Comparison of ENCODE assay signal across 1 cellular context in genomic region chr7:138328215-138328614, GRCh38.
TF ChIP-seq lines count a peak whose summit lies in the region.

No MANE protein-coding gene starts in this region.

TF ChIP-seq in HepG2, 621 proteins besides CTCF, POLR2A, EP300 and RAD21 (continued from another document and continues in another):
- TF ChIP-seq, protein P1, sequence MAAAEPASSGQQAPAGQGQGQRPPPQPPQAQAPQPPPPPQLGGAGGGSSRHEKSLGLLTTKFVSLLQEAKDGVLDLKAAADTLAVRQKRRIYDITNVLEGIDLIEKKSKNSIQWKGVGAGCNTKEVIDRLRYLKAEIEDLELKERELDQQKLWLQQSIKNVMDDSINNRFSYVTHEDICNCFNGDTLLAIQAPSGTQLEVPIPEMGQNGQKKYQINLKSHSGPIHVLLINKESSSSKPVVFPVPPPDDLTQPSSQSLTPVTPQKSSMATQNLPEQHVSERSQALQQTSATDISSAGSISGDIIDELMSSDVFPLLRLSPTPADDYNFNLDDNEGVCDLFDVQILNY (CRISPR knock-in tag; conservative IDR thresholded peaks at IDR 0.05): no peak
- TF ChIP-seq ZNF788 (CRISPR knock-in tag; IDR thresholded peaks at IDR 0.05; ENCODE audit: borderline replicate concordance) (no peak), ZBTB38 (CRISPR knock-in tag; IDR thresholded peaks at IDR 0.05) (no peak), ZNF44 (CRISPR knock-in tag; IDR thresholded peaks at IDR 0.05) (no peak), REXO4 (CRISPR knock-in tag; IDR thresholded peaks at IDR 0.05; ENCODE audit: borderline replicate concordance) (no peak), TIGD3 (CRISPR knock-in tag; IDR thresholded peaks at IDR 0.05; ENCODE audit: borderline replicate concordance) (no peak), PHF8 (CRISPR knock-in tag; IDR thresholded peaks at IDR 0.05) (no peak), FOXO4 (CRISPR knock-in tag; conservative IDR thresholded peaks at IDR 0.05) (no peak), ZNF235 (CRISPR knock-in tag; IDR thresholded peaks at IDR 0.05; ENCODE audit: borderline replicate concordance) (no peak), ZNF333 (CRISPR knock-in tag; IDR thresholded peaks at IDR 0.05; ENCODE audit: borderline replicate concordance) (no peak), GABPB1 (CRISPR knock-in tag; IDR thresholded peaks at IDR 0.05) (no peak), ZBTB34 (CRISPR knock-in tag; IDR thresholded peaks at IDR 0.05) (no peak), ELF1 (CRISPR knock-in tag; IDR thresholded peaks at IDR 0.05) (no peak), MIXL1 (CRISPR knock-in tag; IDR thresholded peaks at IDR 0.05) (no peak), ZNF556 (CRISPR knock-in tag; IDR thresholded peaks at IDR 0.05; ENCODE audit: borderline replicate concordance) (no peak), DDIT3 (CRISPR knock-in tag; IDR thresholded peaks at IDR 0.05) (no peak), NR1H2 (CRISPR knock-in tag; IDR thresholded peaks at IDR 0.05; ENCODE audit: borderline replicate concordance, low read depth) (no peak), ZNF589 (CRISPR knock-in tag; conservative IDR thresholded peaks at IDR 0.05) (no peak), TBX3 (IDR thresholded peaks at IDR 0.05; ENCODE audit: borderline replicate concordance) (no peak), SMAD9 (CRISPR knock-in tag; IDR thresholded peaks at IDR 0.05) (no peak), PBX3 (CRISPR knock-in tag; IDR thresholded peaks at IDR 0.05; ENCODE audit: borderline replicate concordance) (no peak), PLRG1 (conservative IDR thresholded peaks at IDR 0.05) (no peak), SOX6 (IDR thresholded peaks at IDR 0.05) (no peak), SOX6 (CRISPR knock-in tag; IDR thresholded peaks at IDR 0.05) (peak; percentile 85), MBD4 (IDR thresholded peaks at IDR 0.05; ENCODE audit: borderline replicate concordance, low read length) (no peak), TBL1XR1 (IDR thresholded peaks at IDR 0.05; ENCODE audit: borderline replicate concordance, low read length, partially characterized antibody) (no peak), ZNF761 (CRISPR knock-in tag; conservative IDR thresholded peaks at IDR 0.05) (no peak), GPN1 (CRISPR knock-in tag; IDR thresholded peaks at IDR 0.05; ENCODE audit: borderline replicate concordance) (no peak), ZNF12 (CRISPR knock-in tag; IDR thresholded peaks at IDR 0.05) (no peak), MIER2 (CRISPR knock-in tag; IDR thresholded peaks at IDR 0.05) (no peak), ZNF713 (CRISPR knock-in tag; IDR thresholded peaks at IDR 0.05) (no peak), HNF4A (CRISPR knock-in tag; IDR thresholded peaks at IDR 0.05) (no peak), ETV5 (CRISPR knock-in tag; IDR thresholded peaks at IDR 0.05; ENCODE audit: borderline replicate concordance) (peak; percentile 55; the same call in 1 of the 2 replicates), FOXA3 (CRISPR knock-in tag; IDR thresholded peaks at IDR 0.05) (peak; percentile 49), ZNF18 (CRISPR knock-in tag; IDR thresholded peaks at IDR 0.05; ENCODE audit: insufficient replicate concordance) (no peak), SALL1 (CRISPR knock-in tag; IDR thresholded peaks at IDR 0.05) (peak; percentile 80), MXD1 (CRISPR knock-in tag; IDR thresholded peaks at IDR 0.05) (no peak), ZNF414 (CRISPR knock-in tag; IDR thresholded peaks at IDR 0.05) (no peak), SMAD3 (CRISPR knock-in tag; IDR thresholded peaks at IDR 0.05) (0 out of 2 replicates have a peak, but pooled peaks have one; percentile 28), IRF9 (CRISPR knock-in tag; IDR thresholded peaks at IDR 0.05; ENCODE audit: borderline replicate concordance) (no peak), ZNF280D (CRISPR knock-in tag; IDR thresholded peaks at IDR 0.05) (no peak)
- TF ChIP-seq, protein P2, sequence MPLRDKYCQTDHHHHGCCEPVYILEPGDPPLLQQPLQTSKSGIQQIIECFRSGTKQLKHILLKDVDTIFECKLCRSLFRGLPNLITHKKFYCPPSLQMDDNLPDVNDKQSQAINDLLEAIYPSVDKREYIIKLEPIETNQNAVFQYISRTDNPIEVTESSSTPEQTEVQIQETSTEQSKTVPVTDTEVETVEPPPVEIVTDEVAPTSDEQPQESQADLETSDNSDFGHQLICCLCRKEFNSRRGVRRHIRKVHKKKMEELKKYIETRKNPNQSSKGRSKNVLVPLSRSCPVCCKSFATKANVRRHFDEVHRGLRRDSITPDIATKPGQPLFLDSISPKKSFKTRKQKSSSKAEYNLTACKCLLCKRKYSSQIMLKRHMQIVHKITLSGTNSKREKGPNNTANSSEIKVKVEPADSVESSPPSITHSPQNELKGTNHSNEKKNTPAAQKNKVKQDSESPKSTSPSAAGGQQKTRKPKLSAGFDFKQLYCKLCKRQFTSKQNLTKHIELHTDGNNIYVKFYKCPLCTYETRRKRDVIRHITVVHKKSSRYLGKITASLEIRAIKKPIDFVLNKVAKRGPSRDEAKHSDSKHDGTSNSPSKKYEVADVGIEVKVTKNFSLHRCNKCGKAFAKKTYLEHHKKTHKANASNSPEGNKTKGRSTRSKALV (CRISPR knock-in tag; IDR thresholded peaks at IDR 0.05): no peak
- TF ChIP-seq, protein P3, sequence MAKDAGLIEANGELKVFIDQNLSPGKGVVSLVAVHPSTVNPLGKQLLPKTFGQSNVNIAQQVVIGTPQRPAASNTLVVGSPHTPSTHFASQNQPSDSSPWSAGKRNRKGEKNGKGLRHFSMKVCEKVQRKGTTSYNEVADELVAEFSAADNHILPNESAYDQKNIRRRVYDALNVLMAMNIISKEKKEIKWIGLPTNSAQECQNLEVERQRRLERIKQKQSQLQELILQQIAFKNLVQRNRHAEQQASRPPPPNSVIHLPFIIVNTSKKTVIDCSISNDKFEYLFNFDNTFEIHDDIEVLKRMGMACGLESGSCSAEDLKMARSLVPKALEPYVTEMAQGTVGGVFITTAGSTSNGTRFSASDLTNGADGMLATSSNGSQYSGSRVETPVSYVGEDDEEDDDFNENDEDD (CRISPR knock-in tag; IDR thresholded peaks at IDR 0.05; ENCODE audit: borderline replicate concordance): no peak
- TF ChIP-seq, protein P4, sequence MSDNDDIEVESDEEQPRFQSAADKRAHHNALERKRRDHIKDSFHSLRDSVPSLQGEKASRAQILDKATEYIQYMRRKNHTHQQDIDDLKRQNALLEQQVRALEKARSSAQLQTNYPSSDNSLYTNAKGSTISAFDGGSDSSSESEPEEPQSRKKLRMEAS (IDR thresholded peaks at IDR 0.05): no peak
